19 cellular contexts compared by ENCODE assay signal in genomic region chr5:173004447-173004846, GRCh38.
"Had no signal": no experiment of that assay in that cellular context is flagged by ENCODE, and none has a peak within 500 bp of the region (broad histone marks: within the 10 kb centered on the region; RNA-seq: fewer than 3 reads in every experiment).

No MANE protein-coding gene starts in this region.

- H3K27ac ChIP-seq: body of pancreas, colonic mucosa, esophagus squamous epithelium, parathyroid adenoma, sigmoid colon had no signal

- H3K36me3 ChIP-seq: colonic mucosa, sigmoid colon had no signal

- H3K27ac Mint-ChIP-seq: activated T-helper 2 cell treated with anti-CD3 and anti-CD28 coated beads, Interferon-gamma antibody, Interleukin-2, Interleukin-4, amounts not matched to agents 10 μg/mL and 5 μg/mL and 100 μg/mL, durations not matched to agents 14 hours and 24 hours and 36 hours; stimulated activated naive CD8-positive, alpha-beta T cell treated with anti-CD3 and anti-CD28 coated beads, Interleukin-15, amount 100 ng/mL, for 72 hours; type B pancreatic cell had no signal

- H3K36me3 Mint-ChIP-seq: activated naive CD4-positive, alpha-beta T cell treated with anti-CD3 and anti-CD28 coated beads, Interleukin-2, amount 50 U/mL, for 72 hours; type B pancreatic cell had no signal

- DNase-seq: activated CD4-positive, CD25-positive, alpha-beta regulatory T cell; amygdala; caudate nucleus; colonic mucosa; esophagus squamous epithelium; glutamatergic neuron; hypothalamus; kidney glomerular epithelial cell; left ventricle myocardium superior; mesendoderm; sigmoid colon; spleen; stimulated activated naive CD8-positive, alpha-beta T cell treated with anti-CD3 and anti-CD28 coated beads, Interleukin-15, amount 100 ng/mL, for 72 hours had no signal

- ATAC-seq: activated naive CD4-positive, alpha-beta T cell treated with anti-CD3 and anti-CD28 coated beads, Interleukin-2, amount 50 U/mL, for 72 hours; body of pancreas; left ventricle myocardium superior; stimulated activated naive CD8-positive, alpha-beta T cell treated with anti-CD3 and anti-CD28 coated beads, Interleukin-15, amount 100 ng/mL, for 72 hours had no signal

- H3K27me3 ChIP-seq: body of pancreas, colonic mucosa, esophagus squamous epithelium, sigmoid colon, spleen had no signal

- H3K4me3 Mint-ChIP-seq: stimulated activated naive CD8-positive, alpha-beta T cell treated with anti-CD3 and anti-CD28 coated beads, Interleukin-15, amount 100 ng/mL, for 72 hours; T-helper 2 cell treated with Interferon-gamma antibody and Interleukin-4, amounts not matched to agents 5 μg/mL and 100 μg/mL, for 36 hours; type B pancreatic cell had no signal

- H3K9me3 Mint-ChIP-seq: activated naive CD4-positive, alpha-beta T cell treated with anti-CD3 and anti-CD28 coated beads, Interleukin-2, amount 50 U/mL, for 72 hours; activated T-helper 2 cell treated with anti-CD3 and anti-CD28 coated beads, Interferon-gamma antibody, Interleukin-2, Interleukin-4, amounts not matched to agents 10 μg/mL and 5 μg/mL and 100 μg/mL, durations not matched to agents 14 hours and 24 hours and 36 hours; stimulated activated naive CD8-positive, alpha-beta T cell treated with anti-CD3 and anti-CD28 coated beads, Interleukin-15, amount 100 ng/mL, for 72 hours; T-helper 2 cell treated with Interferon-gamma antibody and Interleukin-4, amounts not matched to agents 5 μg/mL and 100 μg/mL, for 36 hours; type B pancreatic cell had no signal

- H3K4me3 ChIP-seq: body of pancreas, colonic mucosa, esophagus squamous epithelium, sigmoid colon, spleen had no signal

- H3K4me1 ChIP-seq: parathyroid adenoma had no signal

- H3K27me3 Mint-ChIP-seq: stimulated activated naive CD8-positive, alpha-beta T cell treated with anti-CD3 and anti-CD28 coated beads, Interleukin-15, amount 100 ng/mL, for 72 hours; type B pancreatic cell had no signal

- H3K9me3 ChIP-seq: body of pancreas, colonic mucosa, esophagus squamous epithelium, sigmoid colon, spleen had no signal
